ENCODE assay signal across 1 cellular context in the genomic region with DNA sequence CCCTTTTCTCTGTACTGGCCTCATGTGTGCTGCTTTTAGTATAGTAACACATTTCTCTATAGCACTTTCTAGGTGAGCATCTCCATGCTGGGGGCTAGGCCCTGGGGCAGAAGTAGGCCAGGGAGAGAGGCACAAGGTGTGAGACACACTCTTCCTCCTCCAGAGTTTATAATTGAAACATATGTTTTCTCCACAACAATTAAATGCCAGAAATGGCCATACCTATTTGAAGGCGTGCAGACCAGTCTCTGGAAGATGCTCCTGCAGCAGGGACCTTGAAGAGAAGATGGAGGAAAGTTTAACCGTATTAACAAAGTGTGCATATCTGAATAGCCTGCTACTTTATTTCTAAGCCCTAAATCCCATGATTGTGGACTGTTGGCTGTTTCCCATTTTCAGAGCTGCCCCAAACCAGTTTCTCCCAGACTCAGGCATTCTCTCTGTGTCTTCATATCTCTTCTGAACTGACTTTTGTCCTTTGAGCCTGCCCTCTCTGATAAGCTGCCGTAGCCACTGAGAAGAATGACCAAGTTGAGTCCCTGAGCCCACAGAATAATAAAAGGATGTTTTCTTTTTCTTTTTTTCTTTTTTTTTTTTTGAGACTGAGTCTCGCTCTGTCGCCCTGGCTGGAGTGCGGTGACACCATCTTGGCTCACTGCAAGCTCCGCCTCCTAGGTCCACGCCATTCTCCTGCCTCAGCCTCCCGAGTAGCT.
TF ChIP-seq lines count a peak whose summit lies in the region.

No MANE protein-coding gene starts in this region.

TF ChIP-seq in HepG2, 621 proteins besides CTCF, POLR2A, EP300 and RAD21 (continued from another document and continues in another):
- TF ChIP-seq ZNF574 (CRISPR knock-in tag; IDR thresholded peaks at IDR 0.05), result no peak
- no peak for TF ChIP-seq CAMTA2 (CRISPR knock-in tag; IDR thresholded peaks at IDR 0.05; ENCODE audit: borderline replicate concordance)
- TF ChIP-seq CREB1 (IDR thresholded peaks at IDR 0.05), result no peak
- peak; percentile 48 for TF ChIP-seq CREB1 (CRISPR knock-in tag; IDR thresholded peaks at IDR 0.05)
- no peak for TF ChIP-seq SPEN (CRISPR knock-in tag; IDR thresholded peaks at IDR 0.05; ENCODE audit: low read depth)
- TF ChIP-seq, protein P1, sequence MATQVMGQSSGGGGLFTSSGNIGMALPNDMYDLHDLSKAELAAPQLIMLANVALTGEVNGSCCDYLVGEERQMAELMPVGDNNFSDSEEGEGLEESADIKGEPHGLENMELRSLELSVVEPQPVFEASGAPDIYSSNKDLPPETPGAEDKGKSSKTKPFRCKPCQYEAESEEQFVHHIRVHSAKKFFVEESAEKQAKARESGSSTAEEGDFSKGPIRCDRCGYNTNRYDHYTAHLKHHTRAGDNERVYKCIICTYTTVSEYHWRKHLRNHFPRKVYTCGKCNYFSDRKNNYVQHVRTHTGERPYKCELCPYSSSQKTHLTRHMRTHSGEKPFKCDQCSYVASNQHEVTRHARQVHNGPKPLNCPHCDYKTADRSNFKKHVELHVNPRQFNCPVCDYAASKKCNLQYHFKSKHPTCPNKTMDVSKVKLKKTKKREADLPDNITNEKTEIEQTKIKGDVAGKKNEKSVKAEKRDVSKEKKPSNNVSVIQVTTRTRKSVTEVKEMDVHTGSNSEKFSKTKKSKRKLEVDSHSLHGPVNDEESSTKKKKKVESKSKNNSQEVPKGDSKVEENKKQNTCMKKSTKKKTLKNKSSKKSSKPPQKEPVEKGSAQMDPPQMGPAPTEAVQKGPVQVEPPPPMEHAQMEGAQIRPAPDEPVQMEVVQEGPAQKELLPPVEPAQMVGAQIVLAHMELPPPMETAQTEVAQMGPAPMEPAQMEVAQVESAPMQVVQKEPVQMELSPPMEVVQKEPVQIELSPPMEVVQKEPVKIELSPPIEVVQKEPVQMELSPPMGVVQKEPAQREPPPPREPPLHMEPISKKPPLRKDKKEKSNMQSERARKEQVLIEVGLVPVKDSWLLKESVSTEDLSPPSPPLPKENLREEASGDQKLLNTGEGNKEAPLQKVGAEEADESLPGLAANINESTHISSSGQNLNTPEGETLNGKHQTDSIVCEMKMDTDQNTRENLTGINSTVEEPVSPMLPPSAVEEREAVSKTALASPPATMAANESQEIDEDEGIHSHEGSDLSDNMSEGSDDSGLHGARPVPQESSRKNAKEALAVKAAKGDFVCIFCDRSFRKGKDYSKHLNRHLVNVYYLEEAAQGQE (IDR thresholded peaks at IDR 0.05; ENCODE audit: borderline replicate concordance in 1 of 2, low read depth in 1 of 2, low read length in 2 of 2), result 0 out of 4 replicates have a peak, but pooled peaks of 1 of the 2 experiments have one; percentile 6
- no peak for TF ChIP-seq FOSL1 (CRISPR knock-in tag; IDR thresholded peaks at IDR 0.05; ENCODE audit: borderline replicate concordance)
- no peak for TF ChIP-seq ZNF263 (CRISPR knock-in tag; IDR thresholded peaks at IDR 0.05)
- no peak for TF ChIP-seq ZNF3 (CRISPR knock-in tag; IDR thresholded peaks at IDR 0.05)
- TF ChIP-seq NCOA2 (CRISPR knock-in tag; IDR thresholded peaks at IDR 0.05), result 0 out of 2 replicates have a peak, but pooled peaks have one; percentile 13
- TF ChIP-seq, protein P2, sequence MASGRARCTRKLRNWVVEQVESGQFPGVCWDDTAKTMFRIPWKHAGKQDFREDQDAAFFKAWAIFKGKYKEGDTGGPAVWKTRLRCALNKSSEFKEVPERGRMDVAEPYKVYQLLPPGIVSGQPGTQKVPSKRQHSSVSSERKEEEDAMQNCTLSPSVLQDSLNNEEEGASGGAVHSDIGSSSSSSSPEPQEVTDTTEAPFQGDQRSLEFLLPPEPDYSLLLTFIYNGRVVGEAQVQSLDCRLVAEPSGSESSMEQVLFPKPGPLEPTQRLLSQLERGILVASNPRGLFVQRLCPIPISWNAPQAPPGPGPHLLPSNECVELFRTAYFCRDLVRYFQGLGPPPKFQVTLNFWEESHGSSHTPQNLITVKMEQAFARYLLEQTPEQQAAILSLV (CRISPR knock-in tag; IDR thresholded peaks at IDR 0.05; ENCODE audit: borderline replicate concordance), result no peak
- no peak for TF ChIP-seq ZNF282 (IDR thresholded peaks at IDR 0.05; ENCODE audit: partially characterized antibody)
- no peak for TF ChIP-seq JUND (CRISPR knock-in tag; IDR thresholded peaks at IDR 0.05)
- no peak for TF ChIP-seq KDM4B (CRISPR knock-in tag; IDR thresholded peaks at IDR 0.05)
- 0 out of 4 replicates have a peak, but pooled peaks of 1 of the 2 experiments have one; percentile 32 for TF ChIP-seq HMGXB4 (CRISPR knock-in tag; IDR thresholded peaks at IDR 0.05; ENCODE audit: borderline replicate concordance in 1 of 2, low read depth in 1 of 2)
- no peak for TF ChIP-seq SIX1 (CRISPR knock-in tag; IDR thresholded peaks at IDR 0.05; ENCODE audit: borderline replicate concordance)
- no peak for TF ChIP-seq E2F5 (CRISPR knock-in tag; conservative IDR thresholded peaks at IDR 0.05)
- TF ChIP-seq RELA (CRISPR knock-in tag; IDR thresholded peaks at IDR 0.05), result no peak
- TF ChIP-seq GZF1 (CRISPR knock-in tag; IDR thresholded peaks at IDR 0.05), result no peak
- peak; percentile 25 for TF ChIP-seq SALL1 (CRISPR knock-in tag; IDR thresholded peaks at IDR 0.05)
- no peak for TF ChIP-seq AHR (CRISPR knock-in tag; IDR thresholded peaks at IDR 0.05)
- TF ChIP-seq GLI4 (CRISPR knock-in tag; IDR thresholded peaks at IDR 0.05; ENCODE audit: borderline replicate concordance), result no peak
- TF ChIP-seq JUN (CRISPR knock-in tag; IDR thresholded peaks at IDR 0.05), result 0 out of 2 replicates have a peak, but pooled peaks have one; percentile 23
- TF ChIP-seq, protein P3, sequence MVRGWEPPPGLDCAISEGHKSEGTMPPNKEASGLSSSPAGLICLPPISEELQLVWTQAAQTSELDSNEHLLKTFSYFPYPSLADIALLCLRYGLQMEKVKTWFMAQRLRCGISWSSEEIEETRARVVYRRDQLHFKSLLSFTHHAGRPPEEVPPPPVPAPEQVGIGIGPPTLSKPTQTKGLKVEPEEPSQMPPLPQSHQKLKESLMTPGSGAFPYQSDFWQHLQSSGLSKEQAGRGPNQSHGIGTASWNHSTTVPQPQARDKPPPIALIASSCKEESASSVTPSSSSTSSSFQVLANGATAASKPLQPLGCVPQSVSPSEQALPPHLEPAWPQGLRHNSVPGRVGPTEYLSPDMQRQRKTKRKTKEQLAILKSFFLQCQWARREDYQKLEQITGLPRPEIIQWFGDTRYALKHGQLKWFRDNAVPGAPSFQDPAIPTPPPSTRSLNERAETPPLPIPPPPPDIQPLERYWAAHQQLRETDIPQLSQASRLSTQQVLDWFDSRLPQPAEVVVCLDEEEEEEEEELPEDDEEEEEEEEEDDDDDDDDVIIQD (CRISPR knock-in tag; IDR thresholded peaks at IDR 0.05; ENCODE audit: low read depth), result no peak
- peak; percentile 72 for TF ChIP-seq HOXA3 (CRISPR knock-in tag; IDR thresholded peaks at IDR 0.05)
- TF ChIP-seq SOX13 (IDR thresholded peaks at IDR 0.05), result no peak
- TF ChIP-seq SOX13 (CRISPR knock-in tag; conservative IDR thresholded peaks at IDR 0.05 in 1 of 2, IDR thresholded peaks at IDR 0.05 in 1 of 2), result peak in 1 of 2 experiments; percentile 70; a peak in 2 of 4 replicates
- no peak for TF ChIP-seq MBNL3 (CRISPR knock-in tag; conservative IDR thresholded peaks at IDR 0.05)
- TF ChIP-seq, protein P4, sequence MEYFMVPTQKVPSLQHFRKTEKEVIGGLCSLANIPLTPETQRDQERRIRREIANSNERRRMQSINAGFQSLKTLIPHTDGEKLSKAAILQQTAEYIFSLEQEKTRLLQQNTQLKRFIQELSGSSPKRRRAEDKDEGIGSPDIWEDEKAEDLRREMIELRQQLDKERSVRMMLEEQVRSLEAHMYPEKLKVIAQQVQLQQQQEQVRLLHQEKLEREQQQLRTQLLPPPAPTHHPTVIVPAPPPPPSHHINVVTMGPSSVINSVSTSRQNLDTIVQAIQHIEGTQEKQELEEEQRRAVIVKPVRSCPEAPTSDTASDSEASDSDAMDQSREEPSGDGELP (IDR thresholded peaks at IDR 0.05; ENCODE audit: borderline replicate concordance, low read depth), result no peak
- TF ChIP-seq, protein P5, sequence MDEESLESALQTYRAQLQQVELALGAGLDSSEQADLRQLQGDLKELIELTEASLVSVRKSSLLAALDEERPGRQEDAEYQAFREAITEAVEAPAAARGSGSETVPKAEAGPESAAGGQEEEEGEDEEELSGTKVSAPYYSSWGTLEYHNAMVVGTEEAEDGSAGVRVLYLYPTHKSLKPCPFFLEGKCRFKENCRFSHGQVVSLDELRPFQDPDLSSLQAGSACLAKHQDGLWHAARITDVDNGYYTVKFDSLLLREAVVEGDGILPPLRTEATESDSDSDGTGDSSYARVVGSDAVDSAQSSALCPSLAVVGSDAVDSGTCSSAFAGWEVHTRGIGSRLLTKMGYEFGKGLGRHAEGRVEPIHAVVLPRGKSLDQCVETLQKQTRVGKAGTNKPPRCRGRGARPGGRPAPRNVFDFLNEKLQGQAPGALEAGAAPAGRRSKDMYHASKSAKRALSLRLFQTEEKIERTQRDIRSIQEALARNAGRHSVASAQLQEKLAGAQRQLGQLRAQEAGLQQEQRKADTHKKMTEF (CRISPR knock-in tag; IDR thresholded peaks at IDR 0.05), result no peak
- no peak for TF ChIP-seq NR2C2 (CRISPR knock-in tag; IDR thresholded peaks at IDR 0.05; ENCODE audit: borderline replicate concordance)
- TF ChIP-seq ZNF552 (CRISPR knock-in tag; IDR thresholded peaks at IDR 0.05; ENCODE audit: borderline replicate concordance), result no peak
- no peak for TF ChIP-seq PBX2 (CRISPR knock-in tag; IDR thresholded peaks at IDR 0.05)
